ENCODE assay signal across 14 cellular contexts in genomic region chr6:1355068-1355467, GRCh38. TPM values are rescaled to one million over a fixed set of nuclear protein-coding genes. Genes with fewer than 3 reads are reported as not detected.
"Had no signal": no experiment of that assay in that cellular context is flagged by ENCODE, and none has a peak within 500 bp of the region (broad histone marks: within the 10 kb centered on the region; RNA-seq: fewer than 3 reads in every experiment).

No MANE protein-coding gene starts in this region.

RNA-seq across cellular contexts. Expression of gene FOXF2, which starts 34.3 kb away (rescaled TPM):
- total RNA-seq: activated B cell treated with CpG ODN at 0.5 μM for 24 hours; activated CD4-positive, alpha-beta memory T cell treated with anti-CD3 and anti-CD28 coated beads for 36 hours; activated CD4-positive, alpha-beta memory T cell treated with anti-CD3 and anti-CD28 coated beads, Interleukin-2, amount 10 ng/mL, durations not matched to agents 7 days and 5 days; activated CD4-positive, alpha-beta T cell treated with anti-CD3 and anti-CD28 coated beads for 36 hours; activated CD4-positive, alpha-beta T cell treated with anti-CD3 and anti-CD28 coated beads, Interleukin-2, amount 10 ng/mL, durations not matched to agents 24 days and 14 days; activated CD4-positive, alpha-beta T cell treated with anti-CD3 and anti-CD28 coated beads, Interleukin-2, amount 10 ng/mL, durations not matched to agents 7 days and 5 days; activated CD8-positive, alpha-beta memory T cell treated with anti-CD3 and anti-CD28 coated beads for 36 hours; activated CD8-positive, alpha-beta memory T cell treated with anti-CD3 and anti-CD28 coated beads, Interleukin-2, amount 10 ng/mL, durations not matched to agents 7 days and 5 days; activated CD8-positive, alpha-beta T cell treated with anti-CD3 and anti-CD28 coated beads for 36 hours; activated CD8-positive, alpha-beta T cell treated with anti-CD3 and anti-CD28 coated beads, Interleukin-2, amount 10 ng/mL, durations not matched to agents 7 days and 5 days; T-cell; T-helper 1 cell treated with Interleukin-12 subunit alpha and Interleukin-12 subunit beta and Interleukin-4 antibody, amounts not matched to agents 30 ng/mL and 1 ng/mL, for 36 hours; T-helper 17 cell; T-helper 2 cell treated with Interferon-gamma antibody and Interleukin-4, amounts not matched to agents 100 ng/mL and 5 ng/mL, for 36 hours had no signal

RNA-seq across cellular contexts. Expression of gene FOXQ1, which starts 43.2 kb away (rescaled TPM):
- total RNA-seq: activated B cell treated with CpG ODN at 0.5 μM for 24 hours; activated CD4-positive, alpha-beta memory T cell treated with anti-CD3 and anti-CD28 coated beads for 36 hours; activated CD4-positive, alpha-beta memory T cell treated with anti-CD3 and anti-CD28 coated beads, Interleukin-2, amount 10 ng/mL, durations not matched to agents 7 days and 5 days; activated CD4-positive, alpha-beta T cell treated with anti-CD3 and anti-CD28 coated beads for 36 hours; activated CD4-positive, alpha-beta T cell treated with anti-CD3 and anti-CD28 coated beads, Interleukin-2, amount 10 ng/mL, durations not matched to agents 24 days and 14 days; activated CD4-positive, alpha-beta T cell treated with anti-CD3 and anti-CD28 coated beads, Interleukin-2, amount 10 ng/mL, durations not matched to agents 7 days and 5 days; activated CD8-positive, alpha-beta memory T cell treated with anti-CD3 and anti-CD28 coated beads for 36 hours; activated CD8-positive, alpha-beta memory T cell treated with anti-CD3 and anti-CD28 coated beads, Interleukin-2, amount 10 ng/mL, durations not matched to agents 7 days and 5 days; activated CD8-positive, alpha-beta T cell treated with anti-CD3 and anti-CD28 coated beads for 36 hours; activated CD8-positive, alpha-beta T cell treated with anti-CD3 and anti-CD28 coated beads, Interleukin-2, amount 10 ng/mL, durations not matched to agents 7 days and 5 days; T-helper 1 cell treated with Interleukin-12 subunit alpha and Interleukin-12 subunit beta and Interleukin-4 antibody, amounts not matched to agents 30 ng/mL and 1 ng/mL, for 36 hours; T-helper 17 cell; T-helper 2 cell treated with Interferon-gamma antibody and Interleukin-4, amounts not matched to agents 100 ng/mL and 5 ng/mL, for 36 hours had no signal
